Comparison of ENCODE assay signal across 1 cellular context in the genomic region with DNA sequence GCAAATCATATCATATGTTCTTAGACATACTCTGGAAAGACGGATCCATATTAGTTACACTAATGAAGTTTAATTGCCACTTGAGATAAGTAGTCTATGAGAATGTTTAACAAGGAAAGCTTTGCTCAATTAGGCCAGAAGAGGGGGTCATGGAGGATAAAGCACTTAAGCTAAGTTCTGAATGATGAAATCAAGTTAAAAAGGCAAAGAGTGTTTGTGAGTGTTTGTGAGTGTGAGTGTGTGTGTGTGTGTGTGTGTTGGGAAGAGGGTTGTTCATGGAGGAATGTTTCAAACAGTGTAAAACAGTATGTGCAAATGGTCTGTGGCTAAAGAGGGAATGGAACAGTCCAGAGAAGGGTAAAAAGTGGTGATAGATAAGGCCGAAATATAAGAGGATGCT.
TF ChIP-seq lines count a peak whose summit lies in the region.

No MANE protein-coding gene starts in this region.

TF ChIP-seq in HEK293, 187 proteins besides CTCF, POLR2A, EP300 and RAD21 (continued from another document and continues in another):
- TF ChIP-seq, protein P1, sequence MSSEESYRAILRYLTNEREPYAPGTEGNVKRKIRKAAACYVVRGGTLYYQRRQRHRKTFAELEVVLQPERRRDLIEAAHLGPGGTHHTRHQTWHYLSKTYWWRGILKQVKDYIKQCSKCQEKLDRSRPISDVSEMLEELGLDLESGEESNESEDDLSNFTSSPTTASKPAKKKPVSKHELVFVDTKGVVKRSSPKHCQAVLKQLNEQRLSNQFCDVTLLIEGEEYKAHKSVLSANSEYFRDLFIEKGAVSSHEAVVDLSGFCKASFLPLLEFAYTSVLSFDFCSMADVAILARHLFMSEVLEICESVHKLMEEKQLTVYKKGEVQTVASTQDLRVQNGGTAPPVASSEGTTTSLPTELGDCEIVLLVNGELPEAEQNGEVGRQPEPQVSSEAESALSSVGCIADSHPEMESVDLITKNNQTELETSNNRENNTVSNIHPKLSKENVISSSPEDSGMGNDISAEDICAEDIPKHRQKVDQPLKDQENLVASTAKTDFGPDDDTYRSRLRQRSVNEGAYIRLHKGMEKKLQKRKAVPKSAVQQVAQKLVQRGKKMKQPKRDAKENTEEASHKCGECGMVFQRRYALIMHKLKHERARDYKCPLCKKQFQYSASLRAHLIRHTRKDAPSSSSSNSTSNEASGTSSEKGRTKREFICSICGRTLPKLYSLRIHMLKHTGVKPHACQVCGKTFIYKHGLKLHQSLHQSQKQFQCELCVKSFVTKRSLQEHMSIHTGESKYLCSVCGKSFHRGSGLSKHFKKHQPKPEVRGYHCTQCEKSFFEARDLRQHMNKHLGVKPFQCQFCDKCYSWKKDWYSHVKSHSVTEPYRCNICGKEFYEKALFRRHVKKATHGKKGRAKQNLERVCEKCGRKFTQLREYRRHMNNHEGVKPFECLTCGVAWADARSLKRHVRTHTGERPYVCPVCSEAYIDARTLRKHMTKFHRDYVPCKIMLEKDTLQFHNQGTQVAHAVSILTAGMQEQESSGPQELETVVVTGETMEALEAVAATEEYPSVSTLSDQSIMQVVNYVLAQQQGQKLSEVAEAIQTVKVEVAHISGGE (tag by site-specific recombination; conservative IDR thresholded peaks at IDR 0.05; ENCODE audit: low read depth), result no peak
- TF ChIP-seq ZNF843 (tag by site-specific recombination; IDR thresholded peaks at IDR 0.05) (peak; percentile 87), ZNF248 (tag by site-specific recombination; IDR thresholded peaks at IDR 0.05) (no peak), PRDM1 (tag by site-specific recombination; IDR thresholded peaks at IDR 0.05) (0 out of 2 replicates have a peak, but pooled peaks have one; percentile 15), ZNF239 (tag by site-specific recombination; IDR thresholded peaks at IDR 0.05) (no peak), ZNF202 (tag by site-specific recombination; IDR thresholded peaks at IDR 0.05; ENCODE audit: borderline replicate concordance) (no peak), ZNF132 (tag by site-specific recombination; IDR thresholded peaks at IDR 0.05; ENCODE audit: borderline replicate concordance) (no peak), ZSCAN5A (tag by site-specific recombination; IDR thresholded peaks at IDR 0.05) (no peak), KLF16 (tag by site-specific recombination; IDR thresholded peaks at IDR 0.05) (no peak), ZNF335 (tag by site-specific recombination; conservative IDR thresholded peaks at IDR 0.05) (no peak), ZNF518A (tag by site-specific recombination; conservative IDR thresholded peaks at IDR 0.05; ENCODE audit: low read depth) (no peak), ZNF184 (tag by site-specific recombination; IDR thresholded peaks at IDR 0.05) (no peak), OSR2 (tag by site-specific recombination; IDR thresholded peaks at IDR 0.05) (peak; percentile 82), ZNF133 (tag by site-specific recombination; IDR thresholded peaks at IDR 0.05) (no peak), ZBTB7A (tag by site-specific recombination; IDR thresholded peaks at IDR 0.05; ENCODE audit: low read depth) (no peak), ZNF354C (tag by site-specific recombination; IDR thresholded peaks at IDR 0.05; ENCODE audit: borderline replicate concordance, low read depth) (no peak), SALL2 (tag by site-specific recombination; IDR thresholded peaks at IDR 0.05; ENCODE audit: borderline replicate concordance) (no peak), ZFP41 (tag by site-specific recombination; IDR thresholded peaks at IDR 0.05; ENCODE audit: borderline replicate concordance) (no peak), ZNF621 (tag by site-specific recombination; IDR thresholded peaks at IDR 0.05) (no peak), ZNF704 (tag by site-specific recombination; IDR thresholded peaks at IDR 0.05) (no peak), ZNF510 (tag by site-specific recombination; IDR thresholded peaks at IDR 0.05; ENCODE audit: insufficient replicate concordance) (no peak), ZNF433 (tag by site-specific recombination; IDR thresholded peaks at IDR 0.05; ENCODE audit: low read depth) (no peak), ZBTB49 (tag by site-specific recombination; IDR thresholded peaks at IDR 0.05; ENCODE audit: low read depth) (no peak), HOXA7 (CRISPR knock-in tag; IDR thresholded peaks at IDR 0.05; ENCODE audit: borderline replicate concordance) (no peak), KLF7 (tag by site-specific recombination; IDR thresholded peaks at IDR 0.05; ENCODE audit: borderline replicate concordance) (no peak)
- TF ChIP-seq, protein P2, sequence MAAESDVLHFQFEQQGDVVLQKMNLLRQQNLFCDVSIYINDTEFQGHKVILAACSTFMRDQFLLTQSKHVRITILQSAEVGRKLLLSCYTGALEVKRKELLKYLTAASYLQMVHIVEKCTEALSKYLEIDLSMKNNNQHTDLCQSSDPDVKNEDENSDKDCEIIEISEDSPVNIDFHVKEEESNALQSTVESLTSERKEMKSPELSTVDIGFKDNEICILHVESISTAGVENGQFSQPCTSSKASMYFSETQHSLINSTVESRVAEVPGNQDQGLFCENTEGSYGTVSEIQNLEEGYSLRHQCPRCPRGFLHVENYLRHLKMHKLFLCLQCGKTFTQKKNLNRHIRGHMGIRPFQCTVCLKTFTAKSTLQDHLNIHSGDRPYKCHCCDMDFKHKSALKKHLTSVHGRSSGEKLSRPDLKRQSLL (tag by site-specific recombination; IDR thresholded peaks at IDR 0.05), result no peak
- TF ChIP-seq, protein P3, sequence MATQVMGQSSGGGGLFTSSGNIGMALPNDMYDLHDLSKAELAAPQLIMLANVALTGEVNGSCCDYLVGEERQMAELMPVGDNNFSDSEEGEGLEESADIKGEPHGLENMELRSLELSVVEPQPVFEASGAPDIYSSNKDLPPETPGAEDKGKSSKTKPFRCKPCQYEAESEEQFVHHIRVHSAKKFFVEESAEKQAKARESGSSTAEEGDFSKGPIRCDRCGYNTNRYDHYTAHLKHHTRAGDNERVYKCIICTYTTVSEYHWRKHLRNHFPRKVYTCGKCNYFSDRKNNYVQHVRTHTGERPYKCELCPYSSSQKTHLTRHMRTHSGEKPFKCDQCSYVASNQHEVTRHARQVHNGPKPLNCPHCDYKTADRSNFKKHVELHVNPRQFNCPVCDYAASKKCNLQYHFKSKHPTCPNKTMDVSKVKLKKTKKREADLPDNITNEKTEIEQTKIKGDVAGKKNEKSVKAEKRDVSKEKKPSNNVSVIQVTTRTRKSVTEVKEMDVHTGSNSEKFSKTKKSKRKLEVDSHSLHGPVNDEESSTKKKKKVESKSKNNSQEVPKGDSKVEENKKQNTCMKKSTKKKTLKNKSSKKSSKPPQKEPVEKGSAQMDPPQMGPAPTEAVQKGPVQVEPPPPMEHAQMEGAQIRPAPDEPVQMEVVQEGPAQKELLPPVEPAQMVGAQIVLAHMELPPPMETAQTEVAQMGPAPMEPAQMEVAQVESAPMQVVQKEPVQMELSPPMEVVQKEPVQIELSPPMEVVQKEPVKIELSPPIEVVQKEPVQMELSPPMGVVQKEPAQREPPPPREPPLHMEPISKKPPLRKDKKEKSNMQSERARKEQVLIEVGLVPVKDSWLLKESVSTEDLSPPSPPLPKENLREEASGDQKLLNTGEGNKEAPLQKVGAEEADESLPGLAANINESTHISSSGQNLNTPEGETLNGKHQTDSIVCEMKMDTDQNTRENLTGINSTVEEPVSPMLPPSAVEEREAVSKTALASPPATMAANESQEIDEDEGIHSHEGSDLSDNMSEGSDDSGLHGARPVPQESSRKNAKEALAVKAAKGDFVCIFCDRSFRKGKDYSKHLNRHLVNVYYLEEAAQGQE (tag by site-specific recombination; IDR thresholded peaks at IDR 0.05), result no peak
- TF ChIP-seq, protein P4, sequence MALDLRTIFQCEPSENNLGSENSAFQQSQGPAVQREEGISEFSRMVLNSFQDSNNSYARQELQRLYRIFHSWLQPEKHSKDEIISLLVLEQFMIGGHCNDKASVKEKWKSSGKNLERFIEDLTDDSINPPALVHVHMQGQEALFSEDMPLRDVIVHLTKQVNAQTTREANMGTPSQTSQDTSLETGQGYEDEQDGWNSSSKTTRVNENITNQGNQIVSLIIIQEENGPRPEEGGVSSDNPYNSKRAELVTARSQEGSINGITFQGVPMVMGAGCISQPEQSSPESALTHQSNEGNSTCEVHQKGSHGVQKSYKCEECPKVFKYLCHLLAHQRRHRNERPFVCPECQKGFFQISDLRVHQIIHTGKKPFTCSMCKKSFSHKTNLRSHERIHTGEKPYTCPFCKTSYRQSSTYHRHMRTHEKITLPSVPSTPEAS (tag by site-specific recombination; IDR thresholded peaks at IDR 0.05), result peak; percentile 75
- TF ChIP-seq, protein P5, sequence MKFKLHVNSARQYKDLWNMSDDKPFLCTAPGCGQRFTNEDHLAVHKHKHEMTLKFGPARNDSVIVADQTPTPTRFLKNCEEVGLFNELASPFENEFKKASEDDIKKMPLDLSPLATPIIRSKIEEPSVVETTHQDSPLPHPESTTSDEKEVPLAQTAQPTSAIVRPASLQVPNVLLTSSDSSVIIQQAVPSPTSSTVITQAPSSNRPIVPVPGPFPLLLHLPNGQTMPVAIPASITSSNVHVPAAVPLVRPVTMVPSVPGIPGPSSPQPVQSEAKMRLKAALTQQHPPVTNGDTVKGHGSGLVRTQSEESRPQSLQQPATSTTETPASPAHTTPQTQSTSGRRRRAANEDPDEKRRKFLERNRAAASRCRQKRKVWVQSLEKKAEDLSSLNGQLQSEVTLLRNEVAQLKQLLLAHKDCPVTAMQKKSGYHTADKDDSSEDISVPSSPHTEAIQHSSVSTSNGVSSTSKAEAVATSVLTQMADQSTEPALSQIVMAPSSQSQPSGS (tag by site-specific recombination; IDR thresholded peaks at IDR 0.05; ENCODE audit: low read depth), result peak; percentile 52
